In genomic region chr21:42144221-42144620, GRCh38 we compare ENCODE assay signal across 1 cellular context.
TF ChIP-seq lines count a peak whose summit lies in the region.

No MANE protein-coding gene starts in this region.

TF ChIP-seq in H1, 55 proteins besides CTCF, POLR2A, EP300 and RAD21 (continued from another document):
- TF ChIP-seq, protein P1, sequence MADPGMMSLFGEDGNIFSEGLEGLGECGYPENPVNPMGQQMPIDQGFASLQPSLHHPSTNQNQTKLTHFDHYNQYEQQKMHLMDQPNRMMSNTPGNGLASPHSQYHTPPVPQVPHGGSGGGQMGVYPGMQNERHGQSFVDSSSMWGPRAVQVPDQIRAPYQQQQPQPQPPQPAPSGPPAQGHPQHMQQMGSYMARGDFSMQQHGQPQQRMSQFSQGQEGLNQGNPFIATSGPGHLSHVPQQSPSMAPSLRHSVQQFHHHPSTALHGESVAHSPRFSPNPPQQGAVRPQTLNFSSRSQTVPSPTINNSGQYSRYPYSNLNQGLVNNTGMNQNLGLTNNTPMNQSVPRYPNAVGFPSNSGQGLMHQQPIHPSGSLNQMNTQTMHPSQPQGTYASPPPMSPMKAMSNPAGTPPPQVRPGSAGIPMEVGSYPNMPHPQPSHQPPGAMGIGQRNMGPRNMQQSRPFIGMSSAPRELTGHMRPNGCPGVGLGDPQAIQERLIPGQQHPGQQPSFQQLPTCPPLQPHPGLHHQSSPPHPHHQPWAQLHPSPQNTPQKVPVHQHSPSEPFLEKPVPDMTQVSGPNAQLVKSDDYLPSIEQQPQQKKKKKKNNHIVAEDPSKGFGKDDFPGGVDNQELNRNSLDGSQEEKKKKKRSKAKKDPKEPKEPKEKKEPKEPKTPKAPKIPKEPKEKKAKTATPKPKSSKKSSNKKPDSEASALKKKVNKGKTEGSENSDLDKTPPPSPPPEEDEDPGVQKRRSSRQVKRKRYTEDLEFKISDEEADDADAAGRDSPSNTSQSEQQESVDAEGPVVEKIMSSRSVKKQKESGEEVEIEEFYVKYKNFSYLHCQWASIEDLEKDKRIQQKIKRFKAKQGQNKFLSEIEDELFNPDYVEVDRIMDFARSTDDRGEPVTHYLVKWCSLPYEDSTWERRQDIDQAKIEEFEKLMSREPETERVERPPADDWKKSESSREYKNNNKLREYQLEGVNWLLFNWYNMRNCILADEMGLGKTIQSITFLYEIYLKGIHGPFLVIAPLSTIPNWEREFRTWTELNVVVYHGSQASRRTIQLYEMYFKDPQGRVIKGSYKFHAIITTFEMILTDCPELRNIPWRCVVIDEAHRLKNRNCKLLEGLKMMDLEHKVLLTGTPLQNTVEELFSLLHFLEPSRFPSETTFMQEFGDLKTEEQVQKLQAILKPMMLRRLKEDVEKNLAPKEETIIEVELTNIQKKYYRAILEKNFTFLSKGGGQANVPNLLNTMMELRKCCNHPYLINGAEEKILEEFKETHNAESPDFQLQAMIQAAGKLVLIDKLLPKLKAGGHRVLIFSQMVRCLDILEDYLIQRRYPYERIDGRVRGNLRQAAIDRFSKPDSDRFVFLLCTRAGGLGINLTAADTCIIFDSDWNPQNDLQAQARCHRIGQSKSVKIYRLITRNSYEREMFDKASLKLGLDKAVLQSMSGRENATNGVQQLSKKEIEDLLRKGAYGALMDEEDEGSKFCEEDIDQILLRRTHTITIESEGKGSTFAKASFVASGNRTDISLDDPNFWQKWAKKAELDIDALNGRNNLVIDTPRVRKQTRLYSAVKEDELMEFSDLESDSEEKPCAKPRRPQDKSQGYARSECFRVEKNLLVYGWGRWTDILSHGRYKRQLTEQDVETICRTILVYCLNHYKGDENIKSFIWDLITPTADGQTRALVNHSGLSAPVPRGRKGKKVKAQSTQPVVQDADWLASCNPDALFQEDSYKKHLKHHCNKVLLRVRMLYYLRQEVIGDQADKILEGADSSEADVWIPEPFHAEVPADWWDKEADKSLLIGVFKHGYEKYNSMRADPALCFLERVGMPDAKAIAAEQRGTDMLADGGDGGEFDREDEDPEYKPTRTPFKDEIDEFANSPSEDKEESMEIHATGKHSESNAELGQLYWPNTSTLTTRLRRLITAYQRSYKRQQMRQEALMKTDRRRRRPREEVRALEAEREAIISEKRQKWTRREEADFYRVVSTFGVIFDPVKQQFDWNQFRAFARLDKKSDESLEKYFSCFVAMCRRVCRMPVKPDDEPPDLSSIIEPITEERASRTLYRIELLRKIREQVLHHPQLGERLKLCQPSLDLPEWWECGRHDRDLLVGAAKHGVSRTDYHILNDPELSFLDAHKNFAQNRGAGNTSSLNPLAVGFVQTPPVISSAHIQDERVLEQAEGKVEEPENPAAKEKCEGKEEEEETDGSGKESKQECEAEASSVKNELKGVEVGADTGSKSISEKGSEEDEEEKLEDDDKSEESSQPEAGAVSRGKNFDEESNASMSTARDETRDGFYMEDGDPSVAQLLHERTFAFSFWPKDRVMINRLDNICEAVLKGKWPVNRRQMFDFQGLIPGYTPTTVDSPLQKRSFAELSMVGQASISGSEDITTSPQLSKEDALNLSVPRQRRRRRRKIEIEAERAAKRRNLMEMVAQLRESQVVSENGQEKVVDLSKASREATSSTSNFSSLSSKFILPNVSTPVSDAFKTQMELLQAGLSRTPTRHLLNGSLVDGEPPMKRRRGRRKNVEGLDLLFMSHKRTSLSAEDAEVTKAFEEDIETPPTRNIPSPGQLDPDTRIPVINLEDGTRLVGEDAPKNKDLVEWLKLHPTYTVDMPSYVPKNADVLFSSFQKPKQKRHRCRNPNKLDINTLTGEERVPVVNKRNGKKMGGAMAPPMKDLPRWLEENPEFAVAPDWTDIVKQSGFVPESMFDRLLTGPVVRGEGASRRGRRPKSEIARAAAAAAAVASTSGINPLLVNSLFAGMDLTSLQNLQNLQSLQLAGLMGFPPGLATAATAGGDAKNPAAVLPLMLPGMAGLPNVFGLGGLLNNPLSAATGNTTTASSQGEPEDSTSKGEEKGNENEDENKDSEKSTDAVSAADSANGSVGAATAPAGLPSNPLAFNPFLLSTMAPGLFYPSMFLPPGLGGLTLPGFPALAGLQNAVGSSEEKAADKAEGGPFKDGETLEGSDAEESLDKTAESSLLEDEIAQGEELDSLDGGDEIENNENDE (IDR thresholded peaks at IDR 0.05; ENCODE audit: insufficient replicate concordance, low read length) = no peak
